In the genomic region with DNA sequence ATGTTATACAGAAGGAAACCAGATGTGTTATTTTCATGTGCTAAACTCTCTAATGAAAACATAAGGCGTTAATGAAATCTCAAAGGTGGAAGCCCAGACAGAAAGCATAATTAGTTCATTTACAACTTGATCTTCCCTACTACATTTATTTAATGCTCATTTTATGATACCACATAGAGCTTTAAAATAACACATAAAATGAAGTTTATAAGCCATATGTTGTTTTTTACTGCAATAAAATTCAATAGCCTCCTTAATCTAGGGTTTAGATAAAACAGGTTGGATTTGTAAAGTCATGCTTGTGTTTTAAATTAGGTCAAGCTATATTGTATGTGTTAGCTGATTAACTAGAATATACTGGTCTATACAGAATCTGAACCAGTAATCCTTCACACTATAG, we compare ENCODE assay signal across 27 cellular contexts.
"Had no signal": no experiment of that assay in that cellular context is flagged by ENCODE, and none has a peak within 500 bp of the region (broad histone marks: within the 10 kb centered on the region; RNA-seq: fewer than 3 reads in every experiment).

No MANE protein-coding gene starts in this region.

- H3K4me1 ChIP-seq: gastrocnemius medialis had no signal

- DNase-seq: dermis blood vessel endothelial cell; dorsolateral prefrontal cortex; effector CD4-positive, alpha-beta T cell; effector memory CD4-positive, alpha-beta T cell; erythroblast; esophagus squamous epithelium; foreskin fibroblast; foreskin melanocyte; gastrocnemius medialis; glutamatergic neuron; head of caudate nucleus; heart right ventricle; hippocampal formation; islet precursor cell; kidney; kidney glomerular epithelial cell; left colon; left ventricle myocardium inferior; lower lobe of right lung; mesenchymal stem cell; mucosa of descending colon; naive B cell had no signal

- H3K4me3 ChIP-seq: coronary artery, dorsolateral prefrontal cortex, esophagus squamous epithelium, gastrocnemius medialis, heart right ventricle, left ventricle myocardium inferior, lower lobe of right lung, mucosa of descending colon had no signal

- H3K9me3 ChIP-seq: esophagus squamous epithelium, gastrocnemius medialis, left ventricle myocardium inferior, lower lobe of right lung, mucosa of descending colon had no signal

- ATAC-seq: esophagus mucosa, gastrocnemius medialis, heart right ventricle, left colon, left lobe of liver, lower lobe of right lung, mucosa of descending colon had no signal

- H3K36me3 ChIP-seq: esophagus squamous epithelium, gastrocnemius medialis, left ventricle myocardium inferior, lower lobe of right lung had no signal

- FAIRE-seq: colon had no signal

- H3K27ac ChIP-seq: coronary artery, dorsolateral prefrontal cortex, epithelial cell of prostate, esophagus squamous epithelium, gastrocnemius medialis, left ventricle myocardium inferior, lower lobe of right lung had no signal
